1 cellular context compared by ENCODE assay signal in the genomic region with DNA sequence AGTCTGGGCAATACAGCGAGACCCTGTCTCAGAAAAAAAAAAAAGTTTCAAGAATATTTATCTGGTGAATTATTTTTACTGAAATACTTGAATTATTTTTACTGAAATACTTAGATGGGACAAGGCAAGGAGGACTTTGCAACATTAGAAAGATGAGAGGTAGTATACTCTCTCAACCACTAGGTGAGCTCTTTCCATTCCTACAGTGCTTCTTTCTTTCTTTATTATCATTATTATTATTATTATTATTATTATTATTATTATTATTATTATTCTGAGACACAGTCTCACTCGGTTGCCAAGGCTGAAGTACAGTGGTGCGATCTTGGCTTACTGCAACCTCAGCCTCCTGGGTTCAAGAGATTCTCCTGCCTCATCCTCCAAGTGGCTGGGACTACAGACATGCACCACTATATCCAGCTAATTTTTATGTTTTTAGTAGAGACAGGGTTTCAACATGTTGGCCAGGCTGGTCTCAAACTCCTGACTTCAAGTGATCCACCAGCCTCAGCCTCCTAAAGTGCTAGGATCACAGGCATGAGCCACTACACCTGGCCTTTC.
TF ChIP-seq lines count a peak whose summit lies in the region.

No MANE protein-coding gene starts in this region.

TF ChIP-seq in IMR-90, 13 proteins besides CTCF, POLR2A, EP300 and RAD21 (continued from another document):
- TF ChIP-seq, protein P1, sequence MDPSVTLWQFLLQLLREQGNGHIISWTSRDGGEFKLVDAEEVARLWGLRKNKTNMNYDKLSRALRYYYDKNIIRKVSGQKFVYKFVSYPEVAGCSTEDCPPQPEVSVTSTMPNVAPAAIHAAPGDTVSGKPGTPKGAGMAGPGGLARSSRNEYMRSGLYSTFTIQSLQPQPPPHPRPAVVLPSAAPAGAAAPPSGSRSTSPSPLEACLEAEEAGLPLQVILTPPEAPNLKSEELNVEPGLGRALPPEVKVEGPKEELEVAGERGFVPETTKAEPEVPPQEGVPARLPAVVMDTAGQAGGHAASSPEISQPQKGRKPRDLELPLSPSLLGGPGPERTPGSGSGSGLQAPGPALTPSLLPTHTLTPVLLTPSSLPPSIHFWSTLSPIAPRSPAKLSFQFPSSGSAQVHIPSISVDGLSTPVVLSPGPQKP (IDR thresholded peaks at IDR 0.05; ENCODE audit: borderline replicate concordance, low read depth, low read length): no peak
- no peak for TF ChIP-seq SMC3 (IDR thresholded peaks at IDR 0.05; ENCODE audit: low read depth, low read length)
- TF ChIP-seq RFX5 (IDR thresholded peaks at IDR 0.05; ENCODE audit: low read depth, low read length): no peak
- no peak for TF ChIP-seq RCOR1 (IDR thresholded peaks at IDR 0.05; ENCODE audit: insufficient replicate concordance, low read length)
- TF ChIP-seq FOS (IDR thresholded peaks at IDR 0.05; ENCODE audit: low read depth, low read length): no peak
- no peak for TF ChIP-seq MAZ (IDR thresholded peaks at IDR 0.05; ENCODE audit: borderline replicate concordance, low read depth, low read length)
- no peak for TF ChIP-seq MXI1 (IDR thresholded peaks at IDR 0.05; ENCODE audit: borderline replicate concordance, low read depth, low read length)
- TF ChIP-seq BHLHE40 (IDR thresholded peaks at IDR 0.05; ENCODE audit: low read depth, low read length): no peak
- TF ChIP-seq CEBPB (IDR thresholded peaks at IDR 0.05; ENCODE audit: low read depth, low read length): no peak
- TF ChIP-seq USF2 (IDR thresholded peaks at IDR 0.05; ENCODE audit: low read depth, low read length): no peak
